ENCODE assay signal across 8 cellular contexts in genomic region chr6:92777146-92777740, GRCh38.
DNase-seq lines count a peak whose midpoint lies in the region; ATAC-seq and TF ChIP-seq lines count a peak whose summit lies in the region.

No MANE protein-coding gene starts in this region.

- WGBS in mesenchymal stem cell: 14% methylated on average over 1 of the region's 1 CpG

- no peak overlapping the region for H2AK5ac ChIP-seq in mesenchymal stem cell (ENCODE audit: low read length, severe bottlenecking)

- peak; percentile 80 for TF ChIP-seq CTCF in 22Rv1 (IDR thresholded peaks at IDR 0.05)
- TF ChIP-seq CTCF in WERI-Rb-1 (IDR thresholded peaks at IDR 0.05; ENCODE audit: low read depth, low read length): peak; percentile 57
- TF ChIP-seq CTCF in ascending aorta (IDR thresholded peaks at IDR 0.05): peak in 1 of 3 experiments; percentile 15

- H2BK5ac ChIP-seq in mesenchymal stem cell (ENCODE audit: low read depth, low read length, poor library complexity, severe bottlenecking): no peak overlapping the region

- H4K91ac ChIP-seq in mesenchymal stem cell (ENCODE audit: low read length): no peak overlapping the region

- peak; percentile 46 for DNase-seq in NCI-H1436 treated with DMSO at 0.1 percent for 48 hours (lab: John Stamatoyannopoulos, UW)
- DNase-seq in WERI-Rb-1: no peak
- DNase-seq in mesenchymal stem cell: peak; percentile 51
- DNase-seq in COLO668 (lab: John Stamatoyannopoulos, UW; ENCODE audit: unreplicated experiment): no peak
- no peak for DNase-seq in ascending aorta (ENCODE audit: low spot score in 2 of 2)
- no peak for DNase-seq in activated naive CD4-positive, alpha-beta T cell treated with anti-CD3 and anti-CD28 coated beads, Interleukin-2, amount 10 ng/mL, durations not matched to agents 7 days and 5 days

- H3K27ac Mint-ChIP-seq in activated naive CD4-positive, alpha-beta T cell treated with anti-CD3 and anti-CD28 coated beads, Interleukin-2, amount 10 ng/mL, durations not matched to agents 7 days and 5 days: no peak overlapping the region

- no peak overlapping the region for H3K4me3 Mint-ChIP-seq in activated naive CD4-positive, alpha-beta T cell treated with anti-CD3 and anti-CD28 coated beads, Interleukin-2, amount 10 ng/mL, durations not matched to agents 7 days and 5 days

- no peak overlapping the region for H4K8ac ChIP-seq in mesenchymal stem cell (ENCODE audit: low read length)

- no peaks in the 10 kb centered on the region for H3K9me3 ChIP-seq in WERI-Rb-1 (ENCODE audit: severe bottlenecking)
- no peaks in the 10 kb centered on the region for H3K9me3 ChIP-seq in mesenchymal stem cell (ENCODE audit: control insufficient read depth, low read length)
- H3K9me3 ChIP-seq in ascending aorta: no peaks in the 10 kb centered on the region

- H3K14ac ChIP-seq in mesenchymal stem cell (ENCODE audit: low read length in 2 of 2): no peak overlapping the region

- no peak overlapping the region for H3K27ac ChIP-seq in 22Rv1
- H3K27ac ChIP-seq in WERI-Rb-1: no peak overlapping the region
- H3K27ac ChIP-seq in mesenchymal stem cell (ENCODE audit: low read length, poor library complexity, severe bottlenecking): no peak overlapping the region
- no peak overlapping the region for H3K27ac ChIP-seq in ascending aorta

- H2BK15ac ChIP-seq in mesenchymal stem cell (ENCODE audit: low read depth, poor library complexity, severe bottlenecking): no peak overlapping the region

- H3K9me3 Mint-ChIP-seq in activated naive CD4-positive, alpha-beta T cell treated with anti-CD3 and anti-CD28 coated beads, Interleukin-2, amount 10 ng/mL, durations not matched to agents 7 days and 5 days: no peaks in the 10 kb centered on the region

- peak; percentile 54 for ATAC-seq in GM21390 (IDR thresholded peaks at IDR 0.05; ENCODE audit: unreplicated experiment)

- no peaks in the 10 kb centered on the region for H3K79me1 ChIP-seq in mesenchymal stem cell (replicated peaks; ENCODE audit: low read length, poor library complexity, severe bottlenecking)

- no peak overlapping the region for H2BK12ac ChIP-seq in mesenchymal stem cell (ENCODE audit: low read length in 2 of 2)

- H3K27me3 Mint-ChIP-seq in activated naive CD4-positive, alpha-beta T cell treated with anti-CD3 and anti-CD28 coated beads, Interleukin-2, amount 10 ng/mL, durations not matched to agents 7 days and 5 days: no peaks in the 10 kb centered on the region

- no peak overlapping the region for H2AFZ ChIP-seq in mesenchymal stem cell (ENCODE audit: low read depth, low read length)

- no peak overlapping the region for H3K4me2 ChIP-seq in mesenchymal stem cell (ENCODE audit: low read length, poor library complexity, severe bottlenecking)

- no peak overlapping the region for H3K23ac ChIP-seq in mesenchymal stem cell (ENCODE audit: low read length in 2 of 2)

- H3K27me3 ChIP-seq in WERI-Rb-1 (ENCODE audit: insufficient read depth, low read depth, severe bottlenecking): no peaks in the 10 kb centered on the region
- no peaks in the 10 kb centered on the region for H3K27me3 ChIP-seq in mesenchymal stem cell (ENCODE audit: control insufficient read depth in 1 of 2, insufficient read depth in 1 of 2, low read length in 2 of 2)
- no peaks in the 10 kb centered on the region for H3K27me3 ChIP-seq in ascending aorta

- no peak overlapping the region for H3K18ac ChIP-seq in mesenchymal stem cell (ENCODE audit: low read depth in 1 of 2, low read length in 2 of 2)

- H3K4ac ChIP-seq in mesenchymal stem cell (ENCODE audit: low read depth in 1 of 2, low read length in 2 of 2): no peak overlapping the region

- H2BK120ac ChIP-seq in mesenchymal stem cell (ENCODE audit: low read depth, low read length): no peak overlapping the region

- intact Hi-C loops in ascending aorta (cut with DNase I): no loop called here

- H3K36me3 ChIP-seq in WERI-Rb-1 (no peaks in the 10 kb centered on the region), mesenchymal stem cell (ENCODE audit: control insufficient read depth in 1 of 2, insufficient read depth in 2 of 2, low read depth in 1 of 2, low read length in 2 of 2) (no peaks in the 10 kb centered on the region), ascending aorta (no peaks in the 10 kb centered on the region)

- H3K36me3 Mint-ChIP-seq in activated naive CD4-positive, alpha-beta T cell treated with anti-CD3 and anti-CD28 coated beads, Interleukin-2, amount 10 ng/mL, durations not matched to agents 7 days and 5 days: no peaks in the 10 kb centered on the region

- CTCF ChIA-PET in activated naive CD4-positive, alpha-beta T cell treated with anti-CD3 and anti-CD28 coated beads, Interleukin-2, amount 10 ng/mL, durations not matched to agents 7 days and 5 days (lab: Charles Lee): interaction anchor here (0.6 kb wide), 1 partner anchor 62 kb away, joined by 3 read pairs; no protein-coding TSS in a partner anchor

- H3K4me1 ChIP-seq in mesenchymal stem cell (ENCODE audit: control insufficient read depth, insufficient read depth, low read depth, low read length) (no peaks in the 10 kb centered on the region), ascending aorta (no peaks in the 10 kb centered on the region)

- H3K9ac ChIP-seq in mesenchymal stem cell (ENCODE audit: low read length): no peak overlapping the region

- no peak overlapping the region for H3K4me3 ChIP-seq in WERI-Rb-1 (ENCODE audit: low read depth, low read length)
- no peak overlapping the region for H3K4me3 ChIP-seq in mesenchymal stem cell (ENCODE audit: insufficient read depth in 1 of 2, low read depth in 1 of 2, low read length in 2 of 2)
- H3K4me3 ChIP-seq in ascending aorta: no peak overlapping the region

- no peaks in the 10 kb centered on the region for H3K4me1 Mint-ChIP-seq in activated naive CD4-positive, alpha-beta T cell treated with anti-CD3 and anti-CD28 coated beads, Interleukin-2, amount 10 ng/mL, durations not matched to agents 7 days and 5 days

Comparison
In these comparisons a context has a peak if more than half of its experiments do, and no peak if none do; other contexts are left out.
1. DNase-seq: peak in NCI-H1436 treated with DMSO at 0.1 percent for 48 hours (single experiment) and mesenchymal stem cell (single experiment); none in WERI-Rb-1 (single experiment), COLO668 (single experiment), ascending aorta (0 of 2) and activated naive CD4-positive, alpha-beta T cell treated with anti-CD3 and anti-CD28 coated beads, Interleukin-2, amount 10 ng/mL, durations not matched to agents 7 days and 5 days (single experiment).